ENCODE assay signal across 8 cellular contexts in genomic region chr1:112803906-112804762, GRCh38.
DNase-seq lines count a peak whose midpoint lies in the region; ATAC-seq and TF ChIP-seq lines count a peak whose summit lies in the region.

No MANE protein-coding gene starts in this region.

- H3K79me2 ChIP-seq in PC-9 (ENCODE audit: low read depth) = no peaks in the 10 kb centered on the region

- BruUV-seq in PC-9 (replicated peaks; lab: Mats Ljungman, UMichigan) = no TSS peak

- H3K9me2 ChIP-seq in PC-9 (ENCODE audit: insufficient read depth) = no peaks in the 10 kb centered on the region

- CTCF ChIA-PET in PC-9 (lab: Charles Lee) = interaction anchor here (0.6 to 4.1 kb wide), 8 partner anchors 42 to 438 kb away, joined by 3 to 25 read pairs (median 3); partner anchors contain the start of genes LRIG2 and PPM1J

- H3F3A ChIP-seq in PC-9 (ENCODE audit: insufficient read depth, low read depth) = peaks cover 24% of the 10 kb centered on the region

- no peak overlapping the region for H3K4me3 Mint-ChIP-seq in activated T-cell treated with anti-CD3 and anti-CD28 coated beads, Interleukin-2, amount 50 U/mL, for 72 hours

- no peak overlapping the region for H3K4me2 ChIP-seq in PC-9

- H3K27ac ChIP-seq in PC-9 (no peak overlapping the region), foreskin keratinocyte (no peak overlapping the region), uterus (no peak overlapping the region)

- POLR2A ChIA-PET in PC-9 (lab: Charles Lee; ENCODE audit: unreplicated experiment) = interaction anchor here (0.5 to 0.7 kb wide), 2 partner anchors 89 kb away, joined by 4 to 12 read pairs; partner anchors contain the start of gene PPM1J

- ATAC-seq in GM18861 (IDR thresholded peaks at IDR 0.05; ENCODE audit: unreplicated experiment) (peak; percentile 52), foreskin keratinocyte (peak; percentile 77), omental fat pad (ENCODE audit: low FRiP score) (peak; percentile 80)
- peak; percentile 92 to 94 for ATAC-seq in activated T-cell treated with anti-CD3 and anti-CD28 coated beads, Interleukin-2, amount 50 U/mL, for 72 hours (replicated peaks in 1 of 2)

- H3K36me3 ChIP-seq in PC-9 (ENCODE audit: low read depth) = no peaks in the 10 kb centered on the region
- H3K36me3 ChIP-seq in uterus = no peaks in the 10 kb centered on the region

- no peaks in the 10 kb centered on the region for H3K36me3 Mint-ChIP-seq in activated T-cell treated with anti-CD3 and anti-CD28 coated beads, Interleukin-2, amount 50 U/mL, for 72 hours (ENCODE audit: insufficient read depth in 2 of 2)

- TF ChIP-seq POLR2A in uterus (IDR thresholded peaks at IDR 0.05) = no peak

- no peaks in the 10 kb centered on the region for H4K20me1 ChIP-seq in PC-9 (ENCODE audit: insufficient read depth)

- no peaks in the 10 kb centered on the region for H3K4me1 Mint-ChIP-seq in activated T-cell treated with anti-CD3 and anti-CD28 coated beads, Interleukin-2, amount 50 U/mL, for 72 hours (ENCODE audit: low read depth)

- no peaks in the 10 kb centered on the region for H3K27me3 ChIP-seq in PC-9 (ENCODE audit: insufficient read depth, low read depth)
- H3K27me3 ChIP-seq in foreskin keratinocyte = no peaks in the 10 kb centered on the region
- no peaks in the 10 kb centered on the region for H3K27me3 ChIP-seq in uterus

- H3K9me3 Mint-ChIP-seq in activated T-cell treated with anti-CD3 and anti-CD28 coated beads, Interleukin-2, amount 50 U/mL, for 72 hours = no peaks in the 10 kb centered on the region

- intact Hi-C loops in PC-9 (cut with micrococcal nuclease; ENCODE audit: unreplicated experiment) = loop anchor here (1.0 to 10.0 kb wide), 4 partner anchors 86 to 413 kb away; partner anchors contain the start of genes LRIG2 and SLC16A1
- intact Hi-C loops in uterus (cut with DNase I; ENCODE audit: low total_unique reads) = no loop called here

- DNase-seq in AG09319 (ENCODE audit: extremely low read depth, low read depth) (peak; percentile 12), HT1080 (ENCODE audit: low read depth) (peak; percentile 67), PC-9 (peak; percentile 68 to 78), foreskin keratinocyte (peak in 1 of 2 donors; percentile 35), omental fat pad (ENCODE audit: low spot score) (no peak), uterus (peak; percentile 26 to 36)
- peak; percentile 64 to 67 for DNase-seq in activated T-cell treated with anti-CD3 and anti-CD28 coated beads, Interleukin-2, amount 50 U/mL, for 72 hours

- H2AFZ ChIP-seq in PC-9 = no peak overlapping the region

- no peak overlapping the region for H3K4me3 ChIP-seq in PC-9
- H3K4me3 ChIP-seq in uterus = no peak overlapping the region

- TF ChIP-seq CTCF in AG09319 (IDR thresholded peaks at IDR 0.05; ENCODE audit: low read depth, low read length) (peak; percentile 78), PC-9 (conservative IDR thresholded peaks at IDR 0.05) (peak; percentile 96), foreskin keratinocyte (conservative IDR thresholded peaks at IDR 0.05) (peak; percentile 97), omental fat pad (IDR thresholded peaks at IDR 0.05) (no peak), uterus (IDR thresholded peaks at IDR 0.05) (peak in 3 of 4 experiments; percentile 26 to 44 (median 40))

- H3K9me3 ChIP-seq in PC-9 (ENCODE audit: insufficient read depth, low read depth) (no peaks in the 10 kb centered on the region), uterus (no peaks in the 10 kb centered on the region)

- no peaks in the 10 kb centered on the region for H3K27me3 Mint-ChIP-seq in activated T-cell treated with anti-CD3 and anti-CD28 coated beads, Interleukin-2, amount 50 U/mL, for 72 hours (ENCODE audit: low read depth)

- H3K4me1 ChIP-seq in PC-9 (replicated peaks; ENCODE audit: insufficient read depth) = peaks cover 21% of the 10 kb centered on the region
- H3K4me1 ChIP-seq in foreskin keratinocyte = peaks cover 4% of the 10 kb centered on the region
- no peaks in the 10 kb centered on the region for H3K4me1 ChIP-seq in uterus

- H3K27ac Mint-ChIP-seq in activated T-cell treated with anti-CD3 and anti-CD28 coated beads, Interleukin-2, amount 50 U/mL, for 72 hours = no peak overlapping the region

Comparison
In these comparisons a context has a peak if more than half of its experiments do, and no peak if none do; other contexts are left out.
1. CTCF ChIP-seq: peak in AG09319 (single experiment), PC-9 (single experiment), foreskin keratinocyte (single experiment) and uterus (3 of 4); none in omental fat pad (0 of 3).
2. Peak in every context shown above with its lines, with median percentiles within 50 percentile points of each other: ATAC-seq.